ENCODE assay signal across 12 cellular contexts in the genomic region with DNA sequence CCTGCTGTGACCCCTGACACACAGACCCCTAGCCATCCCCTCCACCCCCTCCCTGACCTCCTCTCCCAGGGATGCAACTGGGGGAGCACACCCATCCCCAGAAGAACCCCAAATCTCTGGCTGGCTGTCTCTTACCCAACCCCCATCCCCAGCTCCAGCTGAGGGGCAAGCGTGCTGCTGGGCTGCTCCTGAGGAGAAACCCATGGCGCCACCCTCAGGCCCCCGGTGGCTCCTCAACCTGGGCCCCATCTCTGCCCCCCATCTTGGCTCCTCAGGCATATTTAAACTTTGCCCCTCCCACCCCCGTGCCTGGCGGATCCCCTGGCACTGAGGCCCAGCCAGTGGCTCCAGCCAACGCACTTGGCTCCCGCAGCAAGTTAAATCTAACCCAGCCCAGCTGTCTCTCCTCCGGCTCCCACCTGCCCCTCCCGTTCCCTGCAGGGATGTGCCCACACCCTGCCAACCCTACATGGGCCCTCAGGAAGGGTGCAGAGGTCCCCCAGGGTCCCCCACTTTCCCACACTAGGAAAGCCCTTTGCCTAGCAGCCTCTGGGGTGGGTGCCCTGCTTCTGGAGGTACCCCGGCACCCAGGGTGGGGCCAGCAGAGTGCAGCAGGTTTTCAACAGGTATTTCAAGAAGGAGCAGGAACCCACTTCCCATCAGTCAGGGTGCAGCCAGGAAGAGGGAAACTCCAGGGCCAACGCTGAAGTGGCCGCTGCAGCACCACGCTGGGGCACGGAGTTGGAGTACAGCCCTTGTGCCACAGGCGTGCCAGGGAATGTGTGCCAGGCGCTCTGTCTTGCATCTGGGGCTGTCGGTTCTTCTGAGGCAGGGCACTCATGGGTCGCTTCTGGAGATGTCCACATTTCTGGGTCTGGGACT. TPM values are rescaled to one million over a fixed set of nuclear protein-coding genes. Genes with fewer than 3 reads are reported as not detected.
"Had no signal": no experiment of that assay in that cellular context is flagged by ENCODE, and none has a peak within 500 bp of the region (broad histone marks: within the 10 kb centered on the region; RNA-seq: fewer than 3 reads in every experiment).

No MANE protein-coding gene starts in this region.

- H3K36me3 ChIP-seq: esophagus muscularis mucosa, tibial nerve had no signal

- H3K27ac ChIP-seq: esophagus muscularis mucosa, tibial nerve had no signal

- ATAC-seq: activated naive CD4-positive, alpha-beta T cell treated with anti-CD3 and anti-CD28 coated beads, Interleukin-2, amount 50 U/mL, for 72 hours; natural killer cell treated with Interleukin-12 subunit alpha and Interleukin-12 subunit beta and Interleukin-15 and Interleukin-18, amount 100 ng/mL, for 72 hours had no signal

- H3K9me3 ChIP-seq: esophagus muscularis mucosa, tibial nerve had no signal

- DNase-seq: activated CD4-positive, alpha-beta T cell treated with anti-CD3 and anti-CD28 coated beads, Interleukin-2, amount 10 ng/mL, durations not matched to agents 7 days and 5 days; activated CD4-positive, CD25-positive, alpha-beta regulatory T cell; amniotic stem cell; cerebellar nuclear complex; foreskin fibroblast had no signal

- H3K4me3 ChIP-seq: esophagus muscularis mucosa, tibial nerve had no signal

RNA-seq across cellular contexts. Expression of gene HRH3, which starts 12.9 kb away (rescaled TPM):
- total RNA-seq: activated CD4-positive, alpha-beta T cell treated with anti-CD3 and anti-CD28 coated beads, Interleukin-2, amount 10 ng/mL, durations not matched to agents 7 days and 5 days; activated naive CD4-positive, alpha-beta T cell treated with anti-CD3 and anti-CD28 coated beads, Interleukin-2, amount 50 U/mL, for 72 hours; esophagus muscularis mucosa; mucosa of gallbladder; natural killer cell treated with Interleukin-12 subunit alpha and Interleukin-12 subunit beta and Interleukin-15 and Interleukin-18, amount 100 ng/mL, for 72 hours; omental fat pad; T-helper 1 cell treated with Interleukin-12 subunit alpha and Interleukin-12 subunit beta and Interleukin-4 antibody, amounts not matched to agents 30 ng/mL and 1 ng/mL, for 36 hours; tibial nerve had no signal
